In the genomic region with DNA sequence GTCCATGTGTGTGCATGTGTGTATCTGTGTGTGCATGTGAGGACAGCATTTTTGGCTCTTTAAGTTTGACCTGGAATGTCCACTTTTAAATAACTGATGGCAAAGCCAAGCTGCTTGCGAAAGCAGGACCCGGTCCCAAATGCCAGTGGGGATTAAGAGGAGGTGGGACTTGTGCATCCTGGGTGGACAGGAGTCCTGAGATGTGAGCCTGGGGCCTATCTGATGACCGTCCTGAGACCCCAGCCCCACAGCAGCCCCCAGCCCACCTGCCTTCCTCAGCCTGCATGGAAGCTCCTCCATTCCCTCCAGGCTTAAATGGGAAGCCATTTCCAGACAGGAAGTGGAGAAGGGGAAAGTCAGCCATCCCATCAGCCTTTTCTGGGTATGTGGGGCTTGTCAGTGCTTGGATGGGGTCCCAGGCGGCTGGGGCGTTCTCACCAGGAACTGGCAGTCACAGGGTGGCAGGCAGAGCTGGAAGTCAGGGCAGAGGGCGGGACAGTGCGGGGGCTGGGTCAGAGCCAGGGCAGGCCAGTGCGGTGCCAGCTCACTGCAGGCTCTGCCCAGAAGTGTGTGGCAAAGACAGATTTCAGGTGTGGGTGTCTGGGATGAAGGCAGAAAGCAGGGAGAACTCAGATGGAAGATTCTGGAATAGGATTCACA, we compare ENCODE assay signal across 23 cellular contexts.
DNase-seq lines count a peak whose midpoint lies in the region; ATAC-seq and TF ChIP-seq lines count a peak whose summit lies in the region.
"Had no signal": no experiment of that assay in that cellular context is flagged by ENCODE, and none has a peak within 500 bp of the region (broad histone marks: within the 10 kb centered on the region; RNA-seq: fewer than 3 reads in every experiment).

No MANE protein-coding gene starts in this region.

- ATAC-seq in left cardiac atrium (peak; percentile 65 to 71), omental fat pad (ENCODE audit: low FRiP score) (peak; percentile 81), HG03342 (IDR thresholded peaks at IDR 0.05; ENCODE audit: unreplicated experiment) (no peak)
- ATAC-seq: activated naive CD8-positive, alpha-beta T cell treated with anti-CD3 and anti-CD28 coated beads, Interleukin-2, amount 50 U/mL, for 24 hours; GM12878; naive thymus-derived CD4-positive, alpha-beta T cell had no signal

- CTCF ChIA-PET in GM10248 (lab: Yijun Ruan, JAX), result interaction anchor here (0.6 kb wide), 1 partner anchor 9 kb away, joined by 3 read pairs; no protein-coding TSS in a partner anchor

- POLR2A ChIA-PET in GM10248 (lab: Yijun Ruan, JAX), result no interaction called here

- intact Hi-C loops in left cardiac atrium (cut with DNase I), result no loop called here

- DNase-seq in activated effector memory CD4-positive, alpha-beta T cell treated with anti-CD3 and anti-CD28 coated beads, Interleukin-2, amount 50 U/mL, for 16 hours, result peak; percentile 52
- no peak for DNase-seq in activated effector memory CD4-positive, alpha-beta T cell treated with Interleukin-2 at 50 U/mL for 16 hours
- DNase-seq in left cardiac atrium, result no peak
- DNase-seq in omental fat pad (ENCODE audit: low spot score), result no peak
- no peak for DNase-seq in GM10248 (ENCODE audit: extremely low spot score)
- DNase-seq in SK-N-DZ (ENCODE audit: low spot score), result no peak
- no peak for DNase-seq in NK-92 treated with Interleukin-12 subunit alpha and Interleukin-12 subunit beta, amount 100 ng/mL, for 24 hours (lab: John Stamatoyannopoulos, UW)
- DNase-seq: activated CD4-positive, alpha-beta T cell treated with anti-CD3 and anti-CD28 coated beads, Interleukin-2, amount 10 ng/mL, durations not matched to agents 7 days and 5 days; activated naive CD8-positive, alpha-beta T cell treated with anti-CD3 and anti-CD28 coated beads, Interleukin-2, amount 50 U/mL, for 24 hours; AML-193; cortex of kidney; DMS79 treated with DMSO at 0.1 percent for 48 hours; endodermal cell; kidney glomerular epithelial cell; mesenchymal stem cell; naive thymus-derived CD4-positive, alpha-beta T cell; NCI-H1092; NCI-H1930; NCI-H2227 treated with DMSO at 0.1 percent for 48 hours; NCI-H82; PC-9 had no signal

- TF ChIP-seq CTCF in omental fat pad (IDR thresholded peaks at IDR 0.05), result no peak
- no peak for TF ChIP-seq CTCF in GM10248 (IDR thresholded peaks at IDR 0.05; ENCODE audit: control extremely low read depth, extremely low read depth, low read depth, missing control alignments)
